ENCODE assay signal across 13 cellular contexts in genomic region chr22:32649515-32650200, GRCh38.
DNase-seq lines count a peak whose midpoint lies in the region; ATAC-seq, FAIRE-seq and TF ChIP-seq lines count a peak whose summit lies in the region.
"Had no signal": no experiment of that assay in that cellular context is flagged by ENCODE, and none has a peak within 500 bp of the region (broad histone marks: within the 10 kb centered on the region; RNA-seq: fewer than 3 reads in every experiment).

No MANE protein-coding gene starts in this region.

- no peaks in the 10 kb centered on the region for H3K27me3 Mint-ChIP-seq in naive thymus-derived CD4-positive, alpha-beta T cell

- POLR2A ChIA-PET in naive thymus-derived CD4-positive, alpha-beta T cell (lab: Charles Lee) = no interaction called here

- in situ Hi-C loops in astrocyte of the spinal cord (cut with HindIII; ENCODE audit: low sequenced_read_pairs) = no loop called here

- peak; percentile 29 for ATAC-seq in naive thymus-derived CD4-positive, alpha-beta T cell
- ATAC-seq in GM21447 (IDR thresholded peaks at IDR 0.05; ENCODE audit: unreplicated experiment) = no peak
- ATAC-seq: natural killer cell treated with Interleukin-12 subunit alpha and Interleukin-12 subunit beta and Interleukin-15 and Interleukin-18, amount 100 ng/mL, for 72 hours had no signal

- H3K4me1 ChIP-seq in naive thymus-derived CD4-positive, alpha-beta T cell (ENCODE audit: control insufficient read depth in 2 of 2, insufficient read depth in 2 of 2, low read length in 2 of 2) = peaks cover 4 to 6% of the 10 kb centered on the region in 2 donors

- H3K36me3 ChIP-seq in naive thymus-derived CD4-positive, alpha-beta T cell (ENCODE audit: control insufficient read depth in 2 of 3, insufficient read depth in 3 of 3, low read length in 3 of 3) = no peaks in the 10 kb centered on the region
- H3K36me3 ChIP-seq: SJCRH30 had no signal

- peaks cover 0 to 3% (median 0%) of the 10 kb centered on the region in 5 donors for H3K36me3 Mint-ChIP-seq in naive thymus-derived CD4-positive, alpha-beta T cell
- H3K36me3 Mint-ChIP-seq: natural killer cell treated with Interleukin-12 subunit alpha and Interleukin-12 subunit beta and Interleukin-15 and Interleukin-18, amount 100 ng/mL, for 72 hours had no signal

- CTCF ChIA-PET in naive thymus-derived CD4-positive, alpha-beta T cell (lab: Charles Lee) = no interaction called here

- no peak overlapping the region for H3K4me3 ChIP-seq in astrocyte of the spinal cord (ENCODE audit: low read depth, low read length)
- H3K4me3 ChIP-seq in naive thymus-derived CD4-positive, alpha-beta T cell (ENCODE audit: low read length) = no peak overlapping the region
- H3K4me3 ChIP-seq: SJCRH30 had no signal

- H3K9me3 Mint-ChIP-seq in naive thymus-derived CD4-positive, alpha-beta T cell = peaks cover 0 to 8% (median 3%) of the 10 kb centered on the region in 11 donors
- H3K9me3 Mint-ChIP-seq: natural killer cell treated with Interleukin-12 subunit alpha and Interleukin-12 subunit beta and Interleukin-15 and Interleukin-18, amount 100 ng/mL, for 72 hours had no signal

- H3K9me3 ChIP-seq in naive thymus-derived CD4-positive, alpha-beta T cell (ENCODE audit: control insufficient read depth in 2 of 3, low read length in 3 of 3) = no peaks in the 10 kb centered on the region
- H3K9me3 ChIP-seq: SJCRH30 had no signal

- H3K4me1 Mint-ChIP-seq in naive thymus-derived CD4-positive, alpha-beta T cell = peaks cover 5 to 20% (median 18%) of the 10 kb centered on the region in 7 donors

- intact Hi-C loops in naive thymus-derived CD4-positive, alpha-beta T cell (cut with micrococcal nuclease) = no loop called here

- no peak overlapping the region for H3K4me3 Mint-ChIP-seq in naive thymus-derived CD4-positive, alpha-beta T cell
- H3K4me3 Mint-ChIP-seq: natural killer cell treated with Interleukin-12 subunit alpha and Interleukin-12 subunit beta and Interleukin-15 and Interleukin-18, amount 100 ng/mL, for 72 hours had no signal

- peak; percentile 39 for DNase-seq in AG08396 (ENCODE audit: low spot score)
- DNase-seq in HTR-8/SVneo (ENCODE audit: insufficient read length, low spot score) = peak; percentile 22
- peak; percentile 76 for DNase-seq in astrocyte of the spinal cord (ENCODE audit: low read depth, low spot score)
- no peak for DNase-seq in naive thymus-derived CD4-positive, alpha-beta T cell
- DNase-seq in putamen (ENCODE audit: low spot score) = no peak
- no peak for DNase-seq in NCI-H2107 treated with DMSO at 0.1 percent for 48 hours (lab: John Stamatoyannopoulos, UW; ENCODE audit: unreplicated experiment)
- no peak for DNase-seq in Ammon's horn (ENCODE audit: low spot score)
- DNase-seq: caudate nucleus, COR-L47, NCI-H187 had no signal

- H3K27ac ChIP-seq in naive thymus-derived CD4-positive, alpha-beta T cell (ENCODE audit: low read depth, low read length) = no peak overlapping the region
- H3K27ac ChIP-seq: SJCRH30 had no signal

- no peak overlapping the region for H3K27ac Mint-ChIP-seq in naive thymus-derived CD4-positive, alpha-beta T cell
- H3K27ac Mint-ChIP-seq: natural killer cell treated with Interleukin-12 subunit alpha and Interleukin-12 subunit beta and Interleukin-15 and Interleukin-18, amount 100 ng/mL, for 72 hours had no signal

- no peak for TF ChIP-seq CTCF in astrocyte of the spinal cord (IDR thresholded peaks at IDR 0.05; ENCODE audit: low read depth, low read length)

- no peaks in the 10 kb centered on the region for H3K27me3 ChIP-seq in naive thymus-derived CD4-positive, alpha-beta T cell (ENCODE audit: control insufficient read depth in 2 of 2, insufficient read depth in 2 of 2, low read length in 2 of 2)
- H3K27me3 ChIP-seq: SJCRH30 had no signal

- FAIRE-seq in HTR-8/SVneo (lab: Jason Lieb, UNC) = no peak

Comparison
In these comparisons a context has a peak if more than half of its experiments do, and no peak if none do; other contexts are left out.
1. DNase-seq: peak in AG08396 (single experiment), HTR-8/SVneo (single experiment) and astrocyte of the spinal cord (single experiment); none in naive thymus-derived CD4-positive, alpha-beta T cell (0 of 9), putamen (single experiment), NCI-H2107 treated with DMSO at 0.1 percent for 48 hours (single experiment) and Ammon's horn (single experiment).